2 cellular contexts compared by ENCODE assay signal in the genomic region with DNA sequence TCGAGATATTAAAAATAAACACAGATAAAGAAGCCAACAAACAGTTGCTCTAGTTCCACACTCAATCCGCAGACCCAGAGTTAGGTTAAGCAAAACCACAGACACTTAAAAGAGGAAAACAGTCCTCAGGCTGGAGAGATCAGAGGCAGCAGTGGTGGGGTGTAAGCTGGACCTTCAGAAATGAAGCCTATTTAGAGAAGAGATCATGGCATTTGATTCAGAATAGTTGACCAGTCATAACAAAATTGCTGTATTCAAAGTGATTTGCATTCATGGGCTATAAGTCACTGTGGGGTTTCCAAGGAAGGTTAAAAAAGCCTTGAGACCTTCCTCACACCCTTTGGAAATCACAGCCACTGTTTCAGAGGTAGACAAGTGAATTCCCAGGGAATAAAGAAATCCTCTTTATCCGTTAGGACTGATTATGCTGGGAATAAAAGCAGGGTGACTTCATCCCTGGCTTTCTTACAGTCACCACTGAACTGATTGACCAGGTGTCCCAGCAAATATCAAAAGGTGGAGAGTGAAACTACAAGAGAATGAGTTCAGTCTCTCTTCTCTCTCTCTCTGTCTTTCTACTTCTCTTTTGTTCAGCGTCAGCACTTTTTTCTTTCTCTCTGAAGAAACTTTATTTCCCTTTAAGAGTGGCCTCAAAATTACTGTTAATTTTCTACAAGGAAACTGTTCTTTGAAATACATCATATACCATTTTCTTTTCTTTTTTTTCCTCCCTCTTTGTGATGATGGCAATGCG.
TF ChIP-seq lines count a peak whose summit lies in the region.

No MANE protein-coding gene starts in this region.

TF ChIP-seq in IMR-90, 13 proteins besides CTCF, POLR2A, EP300 and RAD21:
- TF ChIP-seq MXI1 (IDR thresholded peaks at IDR 0.05; ENCODE audit: borderline replicate concordance, low read depth, low read length) (no peak), RFX5 (IDR thresholded peaks at IDR 0.05; ENCODE audit: low read depth, low read length) (no peak), MAFK (IDR thresholded peaks at IDR 0.05; ENCODE audit: low read depth, low read length) (peak; percentile 54; the same call in 1 of the 2 replicates), CEBPB (IDR thresholded peaks at IDR 0.05; ENCODE audit: low read depth, low read length) (no peak), RCOR1 (IDR thresholded peaks at IDR 0.05; ENCODE audit: insufficient replicate concordance, low read length) (no peak)
- TF ChIP-seq, protein P1, sequence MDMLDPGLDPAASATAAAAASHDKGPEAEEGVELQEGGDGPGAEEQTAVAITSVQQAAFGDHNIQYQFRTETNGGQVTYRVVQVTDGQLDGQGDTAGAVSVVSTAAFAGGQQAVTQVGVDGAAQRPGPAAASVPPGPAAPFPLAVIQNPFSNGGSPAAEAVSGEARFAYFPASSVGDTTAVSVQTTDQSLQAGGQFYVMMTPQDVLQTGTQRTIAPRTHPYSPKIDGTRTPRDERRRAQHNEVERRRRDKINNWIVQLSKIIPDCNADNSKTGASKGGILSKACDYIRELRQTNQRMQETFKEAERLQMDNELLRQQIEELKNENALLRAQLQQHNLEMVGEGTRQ (IDR thresholded peaks at IDR 0.05; ENCODE audit: low read depth, low read length): no peak
TF ChIP-seq in IMR-90: peak in this region for 1.

TF ChIP-seq in WTC11, 78 proteins besides CTCF, POLR2A, EP300 and RAD21:
- TF ChIP-seq, protein P1 (CRISPR knock-in tag; IDR thresholded peaks at IDR 0.05): no peak
- TF ChIP-seq, protein P2, sequence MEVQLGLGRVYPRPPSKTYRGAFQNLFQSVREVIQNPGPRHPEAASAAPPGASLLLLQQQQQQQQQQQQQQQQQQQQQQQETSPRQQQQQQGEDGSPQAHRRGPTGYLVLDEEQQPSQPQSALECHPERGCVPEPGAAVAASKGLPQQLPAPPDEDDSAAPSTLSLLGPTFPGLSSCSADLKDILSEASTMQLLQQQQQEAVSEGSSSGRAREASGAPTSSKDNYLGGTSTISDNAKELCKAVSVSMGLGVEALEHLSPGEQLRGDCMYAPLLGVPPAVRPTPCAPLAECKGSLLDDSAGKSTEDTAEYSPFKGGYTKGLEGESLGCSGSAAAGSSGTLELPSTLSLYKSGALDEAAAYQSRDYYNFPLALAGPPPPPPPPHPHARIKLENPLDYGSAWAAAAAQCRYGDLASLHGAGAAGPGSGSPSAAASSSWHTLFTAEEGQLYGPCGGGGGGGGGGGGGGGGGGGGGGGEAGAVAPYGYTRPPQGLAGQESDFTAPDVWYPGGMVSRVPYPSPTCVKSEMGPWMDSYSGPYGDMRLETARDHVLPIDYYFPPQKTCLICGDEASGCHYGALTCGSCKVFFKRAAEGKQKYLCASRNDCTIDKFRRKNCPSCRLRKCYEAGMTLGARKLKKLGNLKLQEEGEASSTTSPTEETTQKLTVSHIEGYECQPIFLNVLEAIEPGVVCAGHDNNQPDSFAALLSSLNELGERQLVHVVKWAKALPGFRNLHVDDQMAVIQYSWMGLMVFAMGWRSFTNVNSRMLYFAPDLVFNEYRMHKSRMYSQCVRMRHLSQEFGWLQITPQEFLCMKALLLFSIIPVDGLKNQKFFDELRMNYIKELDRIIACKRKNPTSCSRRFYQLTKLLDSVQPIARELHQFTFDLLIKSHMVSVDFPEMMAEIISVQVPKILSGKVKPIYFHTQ (CRISPR knock-in tag; IDR thresholded peaks at IDR 0.05): no peak
- TF ChIP-seq ZNF138 (CRISPR knock-in tag; conservative IDR thresholded peaks at IDR 0.05) (no peak), NR1H2 (CRISPR knock-in tag; IDR thresholded peaks at IDR 0.05) (no peak), PRRX2 (CRISPR knock-in tag; IDR thresholded peaks at IDR 0.05) (no peak), JAZF1 (CRISPR knock-in tag; IDR thresholded peaks at IDR 0.05) (no peak), SMAD4 (CRISPR knock-in tag; IDR thresholded peaks at IDR 0.05) (no peak), NR2C2 (CRISPR knock-in tag; IDR thresholded peaks at IDR 0.05) (no peak), CREB1 (CRISPR knock-in tag; IDR thresholded peaks at IDR 0.05) (no peak), ZBTB21 (CRISPR knock-in tag; IDR thresholded peaks at IDR 0.05; ENCODE audit: borderline replicate concordance) (no peak), CREM (CRISPR knock-in tag; IDR thresholded peaks at IDR 0.05) (no peak), FOXP1 (CRISPR knock-in tag; IDR thresholded peaks at IDR 0.05; ENCODE audit: borderline replicate concordance) (no peak), ZNF317 (CRISPR knock-in tag; IDR thresholded peaks at IDR 0.05; ENCODE audit: borderline replicate concordance, low read depth) (no peak)
- TF ChIP-seq, protein P3, sequence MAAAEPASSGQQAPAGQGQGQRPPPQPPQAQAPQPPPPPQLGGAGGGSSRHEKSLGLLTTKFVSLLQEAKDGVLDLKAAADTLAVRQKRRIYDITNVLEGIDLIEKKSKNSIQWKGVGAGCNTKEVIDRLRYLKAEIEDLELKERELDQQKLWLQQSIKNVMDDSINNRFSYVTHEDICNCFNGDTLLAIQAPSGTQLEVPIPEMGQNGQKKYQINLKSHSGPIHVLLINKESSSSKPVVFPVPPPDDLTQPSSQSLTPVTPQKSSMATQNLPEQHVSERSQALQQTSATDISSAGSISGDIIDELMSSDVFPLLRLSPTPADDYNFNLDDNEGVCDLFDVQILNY (CRISPR knock-in tag; IDR thresholded peaks at IDR 0.05): no peak
- TF ChIP-seq, protein P4, sequence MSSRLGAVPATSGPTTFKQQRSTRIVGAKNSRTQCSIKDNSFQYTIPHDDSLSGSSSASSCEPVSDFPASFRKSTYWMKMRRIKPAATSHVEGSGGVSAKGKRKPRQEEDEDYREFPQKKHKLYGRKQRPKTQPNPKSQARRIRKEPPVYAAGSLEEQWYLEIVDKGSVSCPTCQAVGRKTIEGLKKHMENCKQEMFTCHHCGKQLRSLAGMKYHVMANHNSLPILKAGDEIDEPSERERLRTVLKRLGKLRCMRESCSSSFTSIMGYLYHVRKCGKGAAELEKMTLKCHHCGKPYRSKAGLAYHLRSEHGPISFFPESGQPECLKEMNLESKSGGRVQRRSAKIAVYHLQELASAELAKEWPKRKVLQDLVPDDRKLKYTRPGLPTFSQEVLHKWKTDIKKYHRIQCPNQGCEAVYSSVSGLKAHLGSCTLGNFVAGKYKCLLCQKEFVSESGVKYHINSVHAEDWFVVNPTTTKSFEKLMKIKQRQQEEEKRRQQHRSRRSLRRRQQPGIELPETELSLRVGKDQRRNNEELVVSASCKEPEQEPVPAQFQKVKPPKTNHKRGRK (CRISPR knock-in tag; IDR thresholded peaks at IDR 0.05; ENCODE audit: borderline replicate concordance): no peak
- TF ChIP-seq, protein P5, sequence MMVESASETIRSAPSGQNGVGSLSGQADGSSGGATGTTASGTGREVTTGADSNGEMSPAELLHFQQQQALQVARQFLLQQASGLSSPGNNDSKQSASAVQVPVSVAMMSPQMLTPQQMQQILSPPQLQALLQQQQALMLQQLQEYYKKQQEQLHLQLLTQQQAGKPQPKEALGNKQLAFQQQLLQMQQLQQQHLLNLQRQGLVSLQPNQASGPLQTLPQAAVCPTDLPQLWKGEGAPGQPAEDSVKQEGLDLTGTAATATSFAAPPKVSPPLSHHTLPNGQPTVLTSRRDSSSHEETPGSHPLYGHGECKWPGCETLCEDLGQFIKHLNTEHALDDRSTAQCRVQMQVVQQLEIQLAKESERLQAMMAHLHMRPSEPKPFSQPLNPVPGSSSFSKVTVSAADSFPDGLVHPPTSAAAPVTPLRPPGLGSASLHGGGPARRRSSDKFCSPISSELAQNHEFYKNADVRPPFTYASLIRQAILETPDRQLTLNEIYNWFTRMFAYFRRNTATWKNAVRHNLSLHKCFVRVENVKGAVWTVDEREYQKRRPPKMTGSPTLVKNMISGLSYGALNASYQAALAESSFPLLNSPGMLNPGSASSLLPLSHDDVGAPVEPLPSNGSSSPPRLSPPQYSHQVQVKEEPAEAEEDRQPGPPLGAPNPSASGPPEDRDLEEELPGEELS (CRISPR knock-in tag; IDR thresholded peaks at IDR 0.05): no peak
- TF ChIP-seq, protein P6, sequence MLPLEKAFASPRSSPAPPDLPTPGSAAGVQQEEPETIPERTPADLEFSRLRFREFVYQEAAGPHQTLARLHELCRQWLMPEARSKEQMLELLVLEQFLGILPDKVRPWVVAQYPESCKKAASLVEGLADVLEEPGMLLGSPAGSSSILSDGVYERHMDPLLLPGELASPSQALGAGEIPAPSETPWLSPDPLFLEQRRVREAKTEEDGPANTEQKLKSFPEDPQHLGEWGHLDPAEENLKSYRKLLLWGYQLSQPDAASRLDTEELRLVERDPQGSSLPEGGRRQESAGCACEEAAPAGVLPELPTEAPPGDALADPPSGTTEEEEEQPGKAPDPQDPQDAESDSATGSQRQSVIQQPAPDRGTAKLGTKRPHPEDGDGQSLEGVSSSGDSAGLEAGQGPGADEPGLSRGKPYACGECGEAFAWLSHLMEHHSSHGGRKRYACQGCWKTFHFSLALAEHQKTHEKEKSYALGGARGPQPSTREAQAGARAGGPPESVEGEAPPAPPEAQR (CRISPR knock-in tag; IDR thresholded peaks at IDR 0.05): no peak
- TF ChIP-seq, protein P7, sequence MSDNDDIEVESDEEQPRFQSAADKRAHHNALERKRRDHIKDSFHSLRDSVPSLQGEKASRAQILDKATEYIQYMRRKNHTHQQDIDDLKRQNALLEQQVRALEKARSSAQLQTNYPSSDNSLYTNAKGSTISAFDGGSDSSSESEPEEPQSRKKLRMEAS (CRISPR knock-in tag; IDR thresholded peaks at IDR 0.05): no peak
- TF ChIP-seq, protein P8, sequence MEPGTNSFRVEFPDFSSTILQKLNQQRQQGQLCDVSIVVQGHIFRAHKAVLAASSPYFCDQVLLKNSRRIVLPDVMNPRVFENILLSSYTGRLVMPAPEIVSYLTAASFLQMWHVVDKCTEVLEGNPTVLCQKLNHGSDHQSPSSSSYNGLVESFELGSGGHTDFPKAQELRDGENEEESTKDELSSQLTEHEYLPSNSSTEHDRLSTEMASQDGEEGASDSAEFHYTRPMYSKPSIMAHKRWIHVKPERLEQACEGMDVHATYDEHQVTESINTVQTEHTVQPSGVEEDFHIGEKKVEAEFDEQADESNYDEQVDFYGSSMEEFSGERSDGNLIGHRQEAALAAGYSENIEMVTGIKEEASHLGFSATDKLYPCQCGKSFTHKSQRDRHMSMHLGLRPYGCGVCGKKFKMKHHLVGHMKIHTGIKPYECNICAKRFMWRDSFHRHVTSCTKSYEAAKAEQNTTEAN (CRISPR knock-in tag; IDR thresholded peaks at IDR 0.05): no peak
- TF ChIP-seq, protein P9, sequence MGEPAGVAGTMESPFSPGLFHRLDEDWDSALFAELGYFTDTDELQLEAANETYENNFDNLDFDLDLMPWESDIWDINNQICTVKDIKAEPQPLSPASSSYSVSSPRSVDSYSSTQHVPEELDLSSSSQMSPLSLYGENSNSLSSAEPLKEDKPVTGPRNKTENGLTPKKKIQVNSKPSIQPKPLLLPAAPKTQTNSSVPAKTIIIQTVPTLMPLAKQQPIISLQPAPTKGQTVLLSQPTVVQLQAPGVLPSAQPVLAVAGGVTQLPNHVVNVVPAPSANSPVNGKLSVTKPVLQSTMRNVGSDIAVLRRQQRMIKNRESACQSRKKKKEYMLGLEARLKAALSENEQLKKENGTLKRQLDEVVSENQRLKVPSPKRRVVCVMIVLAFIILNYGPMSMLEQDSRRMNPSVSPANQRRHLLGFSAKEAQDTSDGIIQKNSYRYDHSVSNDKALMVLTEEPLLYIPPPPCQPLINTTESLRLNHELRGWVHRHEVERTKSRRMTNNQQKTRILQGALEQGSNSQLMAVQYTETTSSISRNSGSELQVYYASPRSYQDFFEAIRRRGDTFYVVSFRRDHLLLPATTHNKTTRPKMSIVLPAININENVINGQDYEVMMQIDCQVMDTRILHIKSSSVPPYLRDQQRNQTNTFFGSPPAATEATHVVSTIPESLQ (CRISPR knock-in tag; IDR thresholded peaks at IDR 0.05): no peak
